12 cellular contexts compared by ENCODE assay signal in the genomic region with DNA sequence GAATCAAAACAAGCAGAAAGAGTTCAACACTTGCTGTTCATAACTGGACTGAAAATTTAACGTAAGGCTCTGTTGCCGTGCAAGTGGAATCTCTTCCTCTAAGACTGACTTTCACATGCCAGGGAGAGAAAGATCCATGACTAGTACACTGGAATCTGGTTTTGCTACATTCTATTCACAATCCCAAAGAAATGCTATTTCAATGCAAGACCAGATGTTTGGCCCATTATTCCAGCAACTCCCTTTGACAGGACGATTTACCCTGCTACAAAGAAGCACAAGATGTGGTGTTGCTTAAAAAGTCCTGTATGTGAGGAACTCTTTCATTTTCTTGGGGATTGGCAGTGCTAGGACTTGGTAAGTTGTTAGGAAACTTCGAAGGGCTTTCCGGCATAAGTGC. TPM values are rescaled to one million over a fixed set of nuclear protein-coding genes. Genes with fewer than 3 reads are reported as not detected.
A peak's percentile ranks its signal among the peaks of the same experiment; 100 is the strongest.
DNase-seq lines count a peak whose midpoint lies in the region; ATAC-seq and TF ChIP-seq lines count a peak whose summit lies in the region.
"Had no signal": no experiment of that assay in that cellular context is flagged by ENCODE, and none has a peak within 500 bp of the region (broad histone marks: within the 10 kb centered on the region; RNA-seq: fewer than 3 reads in every experiment).

No MANE protein-coding gene starts in this region.

- TF ChIP-seq EP300 in gastroesophageal sphincter (IDR thresholded peaks at IDR 0.05): no peak

- CTCF ChIA-PET in activated CD4-positive, alpha-beta T cell treated with anti-CD3 and anti-CD28 coated beads for 36 hours (lab: Charles Lee): interaction anchor here (0.5 to 5.9 kb wide), 6 partner anchors 9 to 159 kb away, joined by 3 to 48 read pairs (median 6); no protein-coding TSS in a partner anchor
- CTCF ChIA-PET in OCI-LY7 (lab: Charles Lee; ENCODE audit: unreplicated experiment): no interaction called here

- 66 to 77% methylated on average over 3 of the region's 5 CpGs for WGBS in gastroesophageal sphincter (ENCODE audit: low coverage in 1 of 2), 2 donors

- peak overlapping the region; percentile 89 for H3K27ac Mint-ChIP-seq in activated CD4-positive, alpha-beta T cell treated with anti-CD3 and anti-CD28 coated beads for 36 hours
- H3K27ac Mint-ChIP-seq in central memory CD8-positive, alpha-beta T cell (ENCODE audit: low read depth): peak overlapping the region; percentile 19
- peak overlapping the region; percentile 59 for H3K27ac Mint-ChIP-seq in progenitor cell of endocrine pancreas

- H3K27ac ChIP-seq in OCI-LY7 (ENCODE audit: low read depth, low read length, poor library complexity, severe bottlenecking) (no peak overlapping the region), gastroesophageal sphincter (no peak overlapping the region)
- H3K27ac ChIP-seq: right atrium auricular region, SJCRH30 had no signal

- no peak overlapping the region for H3K4me2 ChIP-seq in OCI-LY7 (ENCODE audit: low read length)

- peaks cover 2% of the 10 kb centered on the region for H3K9me3 Mint-ChIP-seq in activated CD4-positive, alpha-beta T cell treated with anti-CD3 and anti-CD28 coated beads for 36 hours (ENCODE audit: low read depth)
- no peaks in the 10 kb centered on the region for H3K9me3 Mint-ChIP-seq in central memory CD8-positive, alpha-beta T cell
- H3K9me3 Mint-ChIP-seq in progenitor cell of endocrine pancreas (ENCODE audit: low read depth): no peaks in the 10 kb centered on the region

- H3K79me2 ChIP-seq in OCI-LY7 (ENCODE audit: insufficient read depth, low read depth, low read length): no peaks in the 10 kb centered on the region

- peaks cover 83% of the 10 kb centered on the region for H3K36me3 Mint-ChIP-seq in activated CD4-positive, alpha-beta T cell treated with anti-CD3 and anti-CD28 coated beads for 36 hours (ENCODE audit: low read depth)
- peaks cover 49% of the 10 kb centered on the region for H3K36me3 Mint-ChIP-seq in central memory CD8-positive, alpha-beta T cell (ENCODE audit: insufficient read depth)
- peaks cover 31% of the 10 kb centered on the region for H3K36me3 Mint-ChIP-seq in progenitor cell of endocrine pancreas (ENCODE audit: insufficient read depth)

- intact Hi-C loops in activated CD4-positive, alpha-beta T cell treated with anti-CD3 and anti-CD28 coated beads for 36 hours (cut with DNase I, micrococcal nuclease): loop anchor here (2.0 to 10.0 kb wide), 3 partner anchors 27 to 1949 kb away; partner anchors contain the start of gene WSB2 (in 1 of the 2)
- intact Hi-C loops in OCI-LY7 (cut with micrococcal nuclease; ENCODE audit: unreplicated experiment): loop anchor here (5.0 kb wide), 1 partner anchor 157 kb away; no protein-coding TSS in a partner anchor

- peak overlapping the region; percentile 8 for H3K4me3 Mint-ChIP-seq in activated CD4-positive, alpha-beta T cell treated with anti-CD3 and anti-CD28 coated beads for 36 hours
- H3K4me3 Mint-ChIP-seq in central memory CD8-positive, alpha-beta T cell: no peak overlapping the region
- H3K4me3 Mint-ChIP-seq in progenitor cell of endocrine pancreas (ENCODE audit: low read depth): no peak overlapping the region

- POLR2A ChIA-PET in activated CD4-positive, alpha-beta T cell treated with anti-CD3 and anti-CD28 coated beads for 36 hours (lab: Charles Lee): interaction anchor here (0.9 to 3.1 kb wide), 3 partner anchors 14 to 26 kb away, joined by 3 to 8 read pairs (median 3); partner anchors contain the start of gene RFC5
- POLR2A ChIA-PET in OCI-LY7 (lab: Charles Lee): interaction anchor here (0.6 kb wide), 2 partner anchors 189 to 393 kb away, joined by 4 read pairs; no protein-coding TSS in a partner anchor

- no peak overlapping the region for H3K4me3 ChIP-seq in OCI-LY7 (ENCODE audit: low read depth, low read length, poor library complexity, severe bottlenecking)
- no peak overlapping the region for H3K4me3 ChIP-seq in gastroesophageal sphincter
- H3K4me3 ChIP-seq: right atrium auricular region, SJCRH30 had no signal

- H3K36me3 ChIP-seq in OCI-LY7 (ENCODE audit: insufficient read depth, low read length) (peaks cover 99% of the 10 kb centered on the region), gastroesophageal sphincter (peaks cover 0 to 100% of the 10 kb centered on the region in 2 donors)

- peaks cover 59% of the 10 kb centered on the region for H3K4me1 Mint-ChIP-seq in activated CD4-positive, alpha-beta T cell treated with anti-CD3 and anti-CD28 coated beads for 36 hours
- H3K4me1 Mint-ChIP-seq in central memory CD8-positive, alpha-beta T cell: no peaks in the 10 kb centered on the region
- peaks cover 6% of the 10 kb centered on the region for H3K4me1 Mint-ChIP-seq in progenitor cell of endocrine pancreas (ENCODE audit: low read depth)

- no peaks in the 10 kb centered on the region for H3K27me3 ChIP-seq in gastroesophageal sphincter
- H3K27me3 ChIP-seq: right atrium auricular region, SJCRH30 had no signal

- H3K9me3 ChIP-seq in OCI-LY7 (ENCODE audit: low read length) (no peaks in the 10 kb centered on the region), gastroesophageal sphincter (no peaks in the 10 kb centered on the region)
- H3K9me3 ChIP-seq: right atrium auricular region, SJCRH30 had no signal

- H2AFZ ChIP-seq in OCI-LY7 (ENCODE audit: low read length): no peak overlapping the region

- H3K4me1 ChIP-seq in OCI-LY7 (ENCODE audit: insufficient read depth, low read length, poor library complexity, severe bottlenecking) (peaks cover 9% of the 10 kb centered on the region), gastroesophageal sphincter (peaks cover 0 to 13% (median 0%) of the 10 kb centered on the region in 3 donors)
- H3K4me1 ChIP-seq: right atrium auricular region, SJCRH30 had no signal

- TF ChIP-seq CTCF in OCI-LY7 (conservative IDR thresholded peaks at IDR 0.05; ENCODE audit: low read length) (no peak), progenitor cell of endocrine pancreas (IDR thresholded peaks at IDR 0.05; ENCODE audit: unreplicated experiment) (no peak), gastroesophageal sphincter (IDR thresholded peaks at IDR 0.05) (no peak)

- no peak for DNase-seq in activated CD4-positive, alpha-beta T cell treated with anti-CD3 and anti-CD28 coated beads for 36 hours
- DNase-seq in activated CD4-positive, alpha-beta T cell treated with anti-CD3 and anti-CD28 coated beads, Interleukin-2, amount 50 U/mL, for 48 hours: no peak
- DNase-seq in OCI-LY7 (ENCODE audit: low spot score): no peak
- no peak for DNase-seq in central memory CD8-positive, alpha-beta T cell (ENCODE audit: low spot score in 2 of 2)
- no peak for DNase-seq in progenitor cell of endocrine pancreas (ENCODE audit: low spot score, unreplicated experiment)
- DNase-seq in HPDE6-E6E7 (ENCODE audit: extremely low spot score): no peak
- DNase-seq: SJCRH30; stimulated activated CD4-positive, alpha-beta T cell treated with anti-CD3 and anti-CD28 coated beads, Interleukin-4, amount 100 ng/mL, for 1 hour; WERI-Rb-1 had no signal

- H3K9me2 ChIP-seq in OCI-LY7 (ENCODE audit: insufficient read depth, low read length): no peaks in the 10 kb centered on the region

- ATAC-seq in activated CD4-positive, alpha-beta T cell treated with anti-CD3 and anti-CD28 coated beads for 36 hours: no peak
- no peak for ATAC-seq in central memory CD8-positive, alpha-beta T cell (replicated peaks; ENCODE audit: extremely low read depth, poor library complexity, severe bottlenecking)
- ATAC-seq in GM21717 (IDR thresholded peaks at IDR 0.05; ENCODE audit: unreplicated experiment) (no peak), gastroesophageal sphincter (no peak)

- H4K20me1 ChIP-seq in OCI-LY7 (ENCODE audit: insufficient read depth, low read length): no peaks in the 10 kb centered on the region

- TSS peak; percentile 12 for BruUV-seq in OCI-LY7 (replicated peaks; lab: Mats Ljungman, UMichigan)

- H3K27me3 Mint-ChIP-seq in activated CD4-positive, alpha-beta T cell treated with anti-CD3 and anti-CD28 coated beads for 36 hours: no peaks in the 10 kb centered on the region
- H3K27me3 Mint-ChIP-seq in central memory CD8-positive, alpha-beta T cell: no peaks in the 10 kb centered on the region
- H3K27me3 Mint-ChIP-seq in progenitor cell of endocrine pancreas: no peaks in the 10 kb centered on the region

- no peak for TF ChIP-seq POLR2A in gastroesophageal sphincter (IDR thresholded peaks at IDR 0.05)

RNA-seq across cellular contexts. Expression of gene RFC5, which starts 17.4 kb away (rescaled TPM):
- total RNA-seq in activated CD4-positive, alpha-beta T cell treated with anti-CD3 and anti-CD28 coated beads for 36 hours: 10 to 100 TPM; 63.0 to 78.9 TPM
- total RNA-seq in OCI-LY7 (2014; rRNA removed; shearing (Covaris generic)): 91.4 and 121 TPM in 2 replicates
- total RNA-seq in OCI-LY7 (2022): 67.0 and 68.3 TPM in 2 replicates
- total RNA-seq in progenitor cell of endocrine pancreas: 35.8 and 37.4 TPM in 2 replicates
- total RNA-seq in gastroesophageal sphincter: 10 to 100 TPM in 2 of 4 donors, 1 to 10 TPM in 2; 7.3 to 13.5 (median 9.0) TPM

RNA-seq across cellular contexts. Expression of gene WSB2, which starts 27.1 kb away (rescaled TPM):
- 10 to 100 TPM; 57.7 to 58.2 TPM for total RNA-seq in activated CD4-positive, alpha-beta T cell treated with anti-CD3 and anti-CD28 coated beads for 36 hours
- 34.4 and 36.0 TPM in 2 replicates for total RNA-seq in OCI-LY7 (2014; rRNA removed; shearing (Covaris generic))
- 31.9 and 32.1 TPM in 2 replicates for total RNA-seq in OCI-LY7 (2022)
- total RNA-seq in progenitor cell of endocrine pancreas: 45.9 and 46.9 TPM in 2 replicates
- 10 to 100 TPM; 73.0 to 85.9 (median 81.5) TPM for total RNA-seq in gastroesophageal sphincter

Comparison
In these comparisons a context has a peak if more than half of its experiments do, and no peak if none do; other contexts are left out.
1. H3K27ac Mint-ChIP-seq: peak in every context shown above with its lines; median percentile 89 in activated CD4-positive, alpha-beta T cell treated with anti-CD3 and anti-CD28 coated beads for 36 hours; 59 in progenitor cell of endocrine pancreas; 19 in central memory CD8-positive, alpha-beta T cell.